Comparison of ENCODE assay signal across 9 cellular contexts in the genomic region with DNA sequence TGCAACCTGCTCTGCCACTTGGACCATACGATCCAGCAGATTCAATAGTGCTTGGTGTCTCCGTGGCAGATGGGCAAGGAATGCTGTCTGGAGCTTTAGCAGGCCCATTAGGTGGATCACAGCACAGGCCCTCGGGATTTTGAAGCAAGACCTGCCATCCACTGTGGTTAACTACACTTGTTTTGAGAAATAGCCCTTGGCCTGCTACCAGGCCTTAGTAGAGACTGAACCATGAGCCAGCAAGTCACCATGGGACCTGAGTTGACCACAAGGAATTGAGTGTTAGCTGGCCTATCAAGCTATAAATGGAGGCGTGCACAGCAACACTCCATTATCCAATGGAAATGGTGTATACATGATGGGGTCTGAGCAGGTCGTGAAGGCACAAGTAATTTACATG. TPM values are rescaled to one million over a fixed set of nuclear protein-coding genes. Genes with fewer than 3 reads are reported as not detected.
"Had no signal": no experiment of that assay in that cellular context is flagged by ENCODE, and none has a peak within 500 bp of the region (broad histone marks: within the 10 kb centered on the region; RNA-seq: fewer than 3 reads in every experiment).

No MANE protein-coding gene starts in this region.

- H3K4me3 ChIP-seq: GM12878 had no signal

- DNase-seq: GDM1, GF-D8 had no signal

- FAIRE-seq: G401.6, GM12878, GM12891, GM12892, GM18507, GM19239 had no signal

- ATAC-seq: GM12878 had no signal

RNA-seq across cellular contexts. Expression of a gene that starts 14.5 kb away (rescaled TPM):
- total RNA-seq: G401 had no signal
- polyA plus RNA-seq: GM12878 had no signal
